ENCODE assay signal across 8 cellular contexts in genomic region chr9:35790385-35791291, GRCh38. TPM values are rescaled to one million over a fixed set of nuclear protein-coding genes. Genes with fewer than 3 reads are reported as not detected.
DNase-seq lines count a peak whose midpoint lies in the region; ATAC-seq, FAIRE-seq and TF ChIP-seq lines count a peak whose summit lies in the region.

No MANE protein-coding gene starts in this region.

- no peak overlapping the region for H3K4me3 Mint-ChIP-seq in activated CD4-positive, alpha-beta T cell treated with anti-CD3 and anti-CD28 coated beads, Interleukin-2, amount 10 ng/mL, durations not matched to agents 7 days and 5 days

- ATAC-seq in HepG2: peak; percentile 94
- no peak for ATAC-seq in GM19023 (IDR thresholded peaks at IDR 0.05; ENCODE audit: unreplicated experiment)

- no peak overlapping the region for H3K27ac Mint-ChIP-seq in activated CD4-positive, alpha-beta T cell treated with anti-CD3 and anti-CD28 coated beads, Interleukin-2, amount 10 ng/mL, durations not matched to agents 7 days and 5 days

- TF ChIP-seq POLR2A in HepG2 (IDR thresholded peaks at IDR 0.05; ENCODE audit: insufficient read depth in 1 of 2, low read depth in 2 of 2, low read length in 2 of 2): no peak

- peak; percentile 93 for FAIRE-seq in HepG2 (lab: Jason Lieb, UNC)

- CTCF ChIA-PET in HEK293T (lab: Yijun Ruan, JAX) (interaction anchor here (0.6 to 1.4 kb wide), 11 partner anchors 10 to 1671 kb away, joined by 3 to 16 read pairs (median 3); partner anchors contain the start of gene SPAG8), HepG2 (lab: Yijun Ruan, JAX; ENCODE audit: low intra/inter-chr PET ratio, low total read pairs) (interaction anchor here (1.3 to 2.4 kb wide), 4 partner anchors 23 to 92 kb away, joined by 7 to 26 read pairs (median 13); no protein-coding TSS in a partner anchor)
- CTCF ChIA-PET in activated CD4-positive, alpha-beta T cell treated with anti-CD3 and anti-CD28 coated beads, Interleukin-2, amount 10 ng/mL, durations not matched to agents 7 days and 5 days (lab: Charles Lee): interaction anchor here (0.5 to 1.9 kb wide), 25 partner anchors 9 to 1787 kb away, joined by 3 to 10 read pairs (median 4); partner anchors contain the start of genes ARHGEF39, GBA2, RGP1 and SPAG8

- POLR2A ChIA-PET in HEK293T (lab: Yijun Ruan, JAX) (interaction anchor here (1.2 kb wide), 1 partner anchor 24 kb away, joined by 8 read pairs; the partner anchor contains the start of gene HINT2), HepG2 (lab: Yijun Ruan, JAX) (interaction anchor here (1.0 kb wide), 1 partner anchor 21 kb away, joined by 3 read pairs; no protein-coding TSS in a partner anchor)
- POLR2A ChIA-PET in activated CD4-positive, alpha-beta T cell treated with anti-CD3 and anti-CD28 coated beads, Interleukin-2, amount 10 ng/mL, durations not matched to agents 7 days and 5 days (lab: Charles Lee): no interaction called here

- BruUV-seq in HepG2 (replicated peaks; lab: Mats Ljungman, UMichigan): no TSS peak

- no peaks in the 10 kb centered on the region for H3K79me2 ChIP-seq in HepG2 (ENCODE audit: insufficient read depth, low read length)

- no peak overlapping the region for H3K4me3 ChIP-seq in BLaER1 treated with 17β-estradiol and CSF1 and Interleukin-3, amounts not matched to agents 10 nM and 100 nM
- H3K4me3 ChIP-seq in dorsolateral prefrontal cortex (peak overlapping the region; percentile 38 to 77 (median 64)), HepG2 (replicated peaks in 1 of 3; ENCODE audit: insufficient read depth in 1 of 3, low read depth in 2 of 3, low read length in 3 of 3) (no peak overlapping the region)

- intact Hi-C loops in dorsolateral prefrontal cortex (cut with DNase I) (loop anchor here (1.0 to 10.0 kb wide), 4 partner anchors 34 to 224 kb away; no protein-coding TSS in a partner anchor), HepG2 (cut with micrococcal nuclease; ENCODE audit: unreplicated experiment) (loop anchor here (2.0 kb wide), 2 partner anchors 36 to 92 kb away; no protein-coding TSS in a partner anchor)

- H3K9ac ChIP-seq in BLaER1 treated with 17β-estradiol and CSF1 and Interleukin-3, amounts not matched to agents 10 nM and 100 nM: peak overlapping the region in 1 of 11 experiments; percentile 4; a peak in 2 of 22 replicates
- H3K9ac ChIP-seq in HepG2 (ENCODE audit: insufficient read depth, low read depth, low read length): no peak overlapping the region

- H3K36me3 ChIP-seq in BLaER1 treated with 17β-estradiol and CSF1 and Interleukin-3, amounts not matched to agents 10 nM and 100 nM: no peaks in the 10 kb centered on the region
- H3K36me3 ChIP-seq in HepG2 (replicated peaks in 1 of 2; ENCODE audit: control insufficient read depth in 1 of 2, insufficient read depth in 2 of 2, low read length in 2 of 2): peaks cover 1 to 9% of the 10 kb centered on the region in 2 experiments; a peak in 4 of 5 replicates

- H4K20me1 ChIP-seq in BLaER1 treated with 17β-estradiol and CSF1 and Interleukin-3, amounts not matched to agents 10 nM and 100 nM: no peaks in the 10 kb centered on the region
- H4K20me1 ChIP-seq in HepG2 (ENCODE audit: insufficient read depth, low read length): no peaks in the 10 kb centered on the region

- peak; percentile 88 for DNase-seq in HEK293T (ENCODE audit: extremely low spot score)
- DNase-seq in NCI-H345 treated with DMSO at 0.1 percent for 48 hours (lab: John Stamatoyannopoulos, UW; ENCODE audit: unreplicated experiment): peak; percentile 61
- peak; percentile 75 for DNase-seq in activated CD4-positive, alpha-beta T cell treated with anti-CD3 and anti-CD28 coated beads, Interleukin-2, amount 10 ng/mL, durations not matched to agents 7 days and 5 days
- DNase-seq in dorsolateral prefrontal cortex: peak in 8 of 10 donors; percentile 60 to 84 (median 68)
- DNase-seq in HepG2 (ENCODE audit: low spot score): peak; percentile 49
- peak; percentile 47 for DNase-seq in stimulated activated CD4-positive, alpha-beta T cell treated with anti-CD3 and anti-CD28 coated beads, Interleukin-4, amount 100 ng/mL, for 1 hour

- H3K9me3 Mint-ChIP-seq in activated CD4-positive, alpha-beta T cell treated with anti-CD3 and anti-CD28 coated beads, Interleukin-2, amount 10 ng/mL, durations not matched to agents 7 days and 5 days: no peaks in the 10 kb centered on the region

- TF ChIP-seq CTCF in dorsolateral prefrontal cortex (IDR thresholded peaks at IDR 0.05 in 54 of 56, conservative IDR thresholded peaks at IDR 0.05 in 2 of 56; ENCODE audit: low read depth in 1 of 56, partially characterized antibody in 56 of 56): peak; percentile 74 to 95 (median 86)
- TF ChIP-seq CTCF in HepG2 (CRISPR knock-in tag; IDR thresholded peaks at IDR 0.05): peak; percentile 94

- H3K27me3 ChIP-seq in BLaER1 treated with 17β-estradiol and CSF1 and Interleukin-3, amounts not matched to agents 10 nM and 100 nM: peaks cover 7 to 22% (median 15%) of the 10 kb centered on the region in 11 experiments; a peak in 20 of 22 replicates
- no peaks in the 10 kb centered on the region for H3K27me3 ChIP-seq in dorsolateral prefrontal cortex
- no peaks in the 10 kb centered on the region for H3K27me3 ChIP-seq in HepG2 (ENCODE audit: control insufficient read depth in 1 of 2, insufficient read depth in 2 of 2, low read length in 2 of 2)

- peak overlapping the region in 9 of 11 experiments; percentile 6 to 33 (median 15); a peak in 11 of 22 replicates for H3K4me2 ChIP-seq in BLaER1 treated with 17β-estradiol and CSF1 and Interleukin-3, amounts not matched to agents 10 nM and 100 nM
- no peak overlapping the region for H3K4me2 ChIP-seq in HepG2 (ENCODE audit: low read depth, low read length)

- peak; percentile 82 for TF ChIP-seq RAD21 in HepG2 (CRISPR knock-in tag; IDR thresholded peaks at IDR 0.05)

- no peaks in the 10 kb centered on the region for H3K36me3 Mint-ChIP-seq in activated CD4-positive, alpha-beta T cell treated with anti-CD3 and anti-CD28 coated beads, Interleukin-2, amount 10 ng/mL, durations not matched to agents 7 days and 5 days (ENCODE audit: low read depth)

- peaks cover 16% of the 10 kb centered on the region for H3K4me1 Mint-ChIP-seq in activated CD4-positive, alpha-beta T cell treated with anti-CD3 and anti-CD28 coated beads, Interleukin-2, amount 10 ng/mL, durations not matched to agents 7 days and 5 days

- no peaks in the 10 kb centered on the region for H3K27me3 Mint-ChIP-seq in activated CD4-positive, alpha-beta T cell treated with anti-CD3 and anti-CD28 coated beads, Interleukin-2, amount 10 ng/mL, durations not matched to agents 7 days and 5 days

- in situ Hi-C loops in HepG2 (cut with HindIII; ENCODE audit: extremely low pct_ligation_motif_present, low pct_unique_long_range_greater_than_20kb): no loop called here

- H2AFZ ChIP-seq in HepG2 (ENCODE audit: low read length): no peak overlapping the region

- TF ChIP-seq EP300 in HepG2 (IDR thresholded peaks at IDR 0.05; ENCODE audit: low read depth in 2 of 2, low read length in 2 of 2): no peak
- TF ChIP-seq EP300 in HepG2 (CRISPR knock-in tag; IDR thresholded peaks at IDR 0.05; ENCODE audit: borderline replicate concordance): no peak

- 76% methylated on average over 37 of the region's 37 CpGs for WGBS in HepG2 (ENCODE audit: low lambda C conversion rate)

- H3K4me1 ChIP-seq in BLaER1 treated with 17β-estradiol and CSF1 and Interleukin-3, amounts not matched to agents 10 nM and 100 nM: peaks cover 6 to 16% (median 13%) of the 10 kb centered on the region in 10 experiments; a peak in 14 of 20 replicates
- no peaks in the 10 kb centered on the region; the same call in 1 of the 2 replicates for H3K4me1 ChIP-seq in HepG2 (ENCODE audit: insufficient read depth, low read length)

- H3K27ac ChIP-seq in BLaER1 treated with 17β-estradiol and CSF1 and Interleukin-3, amounts not matched to agents 10 nM and 100 nM: no peak overlapping the region
- H3K27ac ChIP-seq in dorsolateral prefrontal cortex (peak overlapping the region in 53 of 59 donors; percentile 2 to 84 (median 66)), HepG2 (ENCODE audit: extremely low read length, insufficient read depth, low read length) (no peak overlapping the region)

- no peaks in the 10 kb centered on the region for H3K9me3 ChIP-seq in BLaER1 treated with 17β-estradiol and CSF1 and Interleukin-3, amounts not matched to agents 10 nM and 100 nM (replicated peaks in 1 of 11)
- no peaks in the 10 kb centered on the region for H3K9me3 ChIP-seq in HepG2 (ENCODE audit: low read length)

RNA-seq across cellular contexts. Expression of gene NPR2, which starts 0.8 kb away (rescaled TPM):
- total RNA-seq in activated CD4-positive, alpha-beta T cell treated with anti-CD3 and anti-CD28 coated beads, Interleukin-2, amount 10 ng/mL, durations not matched to agents 7 days and 5 days: 10 to 100 TPM in 1 of 2 experiments, 1 to 10 TPM in 1; 8.7 to 11.7 TPM
- total RNA-seq in dorsolateral prefrontal cortex (10 to 100 TPM; 14.2 to 44.6 (median 25.2) TPM), HepG2 (2016; rRNA removed; fragmentation: Illumina TruSeq; extraction: Trizol) (4.6 and 7.4 TPM in 2 replicates)
- total RNA-seq in HepG2 (2016; cell fraction: cytosol; rRNA removed; fragmentation: Illumina TruSeq; extraction: Trizol; ENCODE audit: low read depth): 1.2 and 2.7 TPM in 2 replicates
- 4.1 and 6.5 TPM in 2 replicates for total RNA-seq in HepG2 (2016; cell fraction: insoluble cytoplasmic fraction; rRNA removed; fragmentation: Illumina TruSeq; extraction: Trizol)
- total RNA-seq in HepG2 (2016; cell fraction: membrane; rRNA removed; fragmentation: Illumina TruSeq; extraction: Trizol): 2.4 and 3.2 TPM in 2 replicates
- total RNA-seq in HepG2 (2016; cell fraction: nucleus; rRNA removed; fragmentation: Illumina TruSeq; extraction: Trizol): 10.2 and 12.0 TPM in 2 replicates
- polyA plus RNA-seq in HepG2 (2011; rRNA removed): 9.3 and 9.4 TPM in 2 replicates
- polyA plus RNA-seq in HepG2 (2011; cell fraction: cytosol; rRNA removed): 3.5 and 4.3 TPM in 2 replicates
- 56.9 and 72.9 TPM in 2 replicates for polyA plus RNA-seq in HepG2 (2011; cell fraction: nucleus; rRNA removed)
- 4.7 TPM in 2 replicates for polyA plus RNA-seq in HepG2 (2012)
- 2.1 and 2.4 TPM in 2 replicates for polyA plus RNA-seq in HepG2 (2016; cell fraction: cytosol; fragmentation: Illumina TruSeq; extraction: Trizol; ENCODE audit: low read depth)
- polyA plus RNA-seq in HepG2 (2016; cell fraction: insoluble cytoplasmic fraction; fragmentation: Illumina TruSeq; extraction: Trizol; ENCODE audit: low read depth): 4.7 and 6.3 TPM in 2 replicates
- 2.6 and 3.1 TPM in 2 replicates for polyA plus RNA-seq in HepG2 (2016; cell fraction: membrane; fragmentation: Illumina TruSeq; extraction: Trizol; ENCODE audit: low read depth)
- polyA plus RNA-seq in HepG2 (2016; cell fraction: nucleus; fragmentation: Illumina TruSeq; extraction: Trizol; ENCODE audit: insufficient read depth, low read depth): 21.5 and 24.6 TPM in 2 replicates
- polyA minus RNA-seq in HepG2 (2011; rRNA and poly(A)+ RNA removed; ENCODE audit: low replicate concordance): 3.1 and 10.0 TPM in 2 replicates
- polyA minus RNA-seq in HepG2 (2011; cell fraction: cytosol; rRNA and poly(A)+ RNA removed): 0.62 and 1.4 TPM in 2 replicates
- 7.6 and 7.8 TPM in 2 replicates for polyA minus RNA-seq in HepG2 (2011; cell fraction: nucleus; rRNA and poly(A)+ RNA removed)

RNA-seq across cellular contexts. Expression of gene SPAG8, which starts 21.4 kb away (rescaled TPM):
- 1 to 10 TPM; 1.8 to 2.5 TPM for total RNA-seq in activated CD4-positive, alpha-beta T cell treated with anti-CD3 and anti-CD28 coated beads, Interleukin-2, amount 10 ng/mL, durations not matched to agents 7 days and 5 days
- total RNA-seq in dorsolateral prefrontal cortex: 10 to 100 TPM in 42 of 120 experiments, 1 to 10 TPM in 78; 2.9 to 19.2 (median 9.0) TPM
- 0.27 TPM in 1 of 2 replicates, not detected in the other for total RNA-seq in HepG2 (2016; rRNA removed; fragmentation: Illumina TruSeq; extraction: Trizol)
- total RNA-seq in HepG2 (2016; cell fraction: cytosol; rRNA removed; fragmentation: Illumina TruSeq; extraction: Trizol; ENCODE audit: low read depth): 0.18 TPM in 1 of 2 replicates, not detected in the other
- 0.16 and 0.37 TPM in 2 replicates for total RNA-seq in HepG2 (2016; cell fraction: insoluble cytoplasmic fraction; rRNA removed; fragmentation: Illumina TruSeq; extraction: Trizol)
- 0.10 and 0.22 TPM in 2 replicates for total RNA-seq in HepG2 (2016; cell fraction: membrane; rRNA removed; fragmentation: Illumina TruSeq; extraction: Trizol)
- 1.1 and 1.2 TPM in 2 replicates for total RNA-seq in HepG2 (2016; cell fraction: nucleus; rRNA removed; fragmentation: Illumina TruSeq; extraction: Trizol)
- polyA plus RNA-seq in HepG2 (2011; rRNA removed): 0.18 and 0.22 TPM in 2 replicates
- polyA plus RNA-seq in HepG2 (2011; cell fraction: cytosol; rRNA removed): 0.20 TPM in 1 of 2 replicates, not detected in the other
- 1.5 and 2.4 TPM in 2 replicates for polyA plus RNA-seq in HepG2 (2011; cell fraction: nucleus; rRNA removed)
- 0.21 and 0.68 TPM in 2 replicates for polyA plus RNA-seq in HepG2 (2012)
- not detected in 2 replicates for polyA plus RNA-seq in HepG2 (2016; cell fraction: cytosol; fragmentation: Illumina TruSeq; extraction: Trizol; ENCODE audit: low read depth)
- polyA plus RNA-seq in HepG2 (2016; cell fraction: insoluble cytoplasmic fraction; fragmentation: Illumina TruSeq; extraction: Trizol; ENCODE audit: low read depth): not detected in 2 replicates
- polyA plus RNA-seq in HepG2 (2016; cell fraction: membrane; fragmentation: Illumina TruSeq; extraction: Trizol; ENCODE audit: low read depth): 0.10 TPM in 1 of 2 replicates, not detected in the other
- 0.81 and 1.0 TPM in 2 replicates for polyA plus RNA-seq in HepG2 (2016; cell fraction: nucleus; fragmentation: Illumina TruSeq; extraction: Trizol; ENCODE audit: insufficient read depth, low read depth)
- polyA minus RNA-seq in HepG2 (2011; rRNA and poly(A)+ RNA removed; ENCODE audit: low replicate concordance): 0.32 and 0.37 TPM in 2 replicates
- polyA minus RNA-seq in HepG2 (2011; cell fraction: cytosol; rRNA and poly(A)+ RNA removed): not detected in 2 replicates
- polyA minus RNA-seq in HepG2 (2011; cell fraction: nucleus; rRNA and poly(A)+ RNA removed): 1.5 and 2.4 TPM in 2 replicates

RNA-seq across cellular contexts. Expression of gene HINT2, which starts 24.2 kb away (rescaled TPM):
- total RNA-seq in activated CD4-positive, alpha-beta T cell treated with anti-CD3 and anti-CD28 coated beads, Interleukin-2, amount 10 ng/mL, durations not matched to agents 7 days and 5 days: 10 to 100 TPM; 56.5 to 69.9 TPM
- 10 to 100 TPM; 16.1 to 49.1 (median 32.2) TPM for total RNA-seq in dorsolateral prefrontal cortex
- total RNA-seq in HepG2 (2016; rRNA removed; fragmentation: Illumina TruSeq; extraction: Trizol): 51.4 and 56.2 TPM in 2 replicates
- total RNA-seq in HepG2 (2016; cell fraction: cytosol; rRNA removed; fragmentation: Illumina TruSeq; extraction: Trizol; ENCODE audit: low read depth): 34.3 and 49.7 TPM in 2 replicates
- total RNA-seq in HepG2 (2016; cell fraction: insoluble cytoplasmic fraction; rRNA removed; fragmentation: Illumina TruSeq; extraction: Trizol): 51.7 and 55.6 TPM in 2 replicates
- total RNA-seq in HepG2 (2016; cell fraction: membrane; rRNA removed; fragmentation: Illumina TruSeq; extraction: Trizol): 40.2 and 44.8 TPM in 2 replicates
- 24.8 and 29.5 TPM in 2 replicates for total RNA-seq in HepG2 (2016; cell fraction: nucleus; rRNA removed; fragmentation: Illumina TruSeq; extraction: Trizol)
- polyA plus RNA-seq in HepG2 (2011; rRNA removed): 37.9 and 41.5 TPM in 2 replicates
- polyA plus RNA-seq in HepG2 (2011; cell fraction: cytosol; rRNA removed): 37.0 and 40.4 TPM in 2 replicates
- polyA plus RNA-seq in HepG2 (2011; cell fraction: nucleus; rRNA removed): 33.1 and 38.4 TPM in 2 replicates
- 39.7 and 44.2 TPM in 2 replicates for polyA plus RNA-seq in HepG2 (2012)
- polyA plus RNA-seq in HepG2 (2016; cell fraction: cytosol; fragmentation: Illumina TruSeq; extraction: Trizol; ENCODE audit: low read depth): 37.5 and 48.1 TPM in 2 replicates
- polyA plus RNA-seq in HepG2 (2016; cell fraction: insoluble cytoplasmic fraction; fragmentation: Illumina TruSeq; extraction: Trizol; ENCODE audit: low read depth): 53.1 and 56.8 TPM in 2 replicates
- 35.4 and 38.9 TPM in 2 replicates for polyA plus RNA-seq in HepG2 (2016; cell fraction: membrane; fragmentation: Illumina TruSeq; extraction: Trizol; ENCODE audit: low read depth)
- 39.8 and 44.2 TPM in 2 replicates for polyA plus RNA-seq in HepG2 (2016; cell fraction: nucleus; fragmentation: Illumina TruSeq; extraction: Trizol; ENCODE audit: insufficient read depth, low read depth)
- 10.5 and 17.0 TPM in 2 replicates for polyA minus RNA-seq in HepG2 (2011; rRNA and poly(A)+ RNA removed; ENCODE audit: low replicate concordance)
- 6.2 TPM in 2 replicates for polyA minus RNA-seq in HepG2 (2011; cell fraction: cytosol; rRNA and poly(A)+ RNA removed)
- 9.4 and 13.8 TPM in 2 replicates for polyA minus RNA-seq in HepG2 (2011; cell fraction: nucleus; rRNA and poly(A)+ RNA removed)

RNA-seq across cellular contexts. Expression of gene MSMP, which starts 36.6 kb away (rescaled TPM):
- not detected for total RNA-seq in activated CD4-positive, alpha-beta T cell treated with anti-CD3 and anti-CD28 coated beads, Interleukin-2, amount 10 ng/mL, durations not matched to agents 7 days and 5 days
- total RNA-seq in dorsolateral prefrontal cortex (1 to 10 TPM in 17 of 120 experiments, under 1 TPM in 5, not detected in 98; 0.68 to 8.6 (median 1.2) TPM), HepG2 (2016; rRNA removed; fragmentation: Illumina TruSeq; extraction: Trizol) (0.24 and 0.49 TPM in 2 replicates)
- total RNA-seq in HepG2 (2016; cell fraction: cytosol; rRNA removed; fragmentation: Illumina TruSeq; extraction: Trizol; ENCODE audit: low read depth): not detected in 2 replicates
- total RNA-seq in HepG2 (2016; cell fraction: insoluble cytoplasmic fraction; rRNA removed; fragmentation: Illumina TruSeq; extraction: Trizol): not detected in 2 replicates
- 0.71 TPM in 1 of 2 replicates, not detected in the other for total RNA-seq in HepG2 (2016; cell fraction: membrane; rRNA removed; fragmentation: Illumina TruSeq; extraction: Trizol)
- total RNA-seq in HepG2 (2016; cell fraction: nucleus; rRNA removed; fragmentation: Illumina TruSeq; extraction: Trizol): not detected in 2 replicates
- polyA plus RNA-seq in HepG2 (2011; rRNA removed): 0.34 and 0.46 TPM in 2 replicates
- polyA plus RNA-seq in HepG2 (2011; cell fraction: cytosol; rRNA removed): 0.32 and 0.45 TPM in 2 replicates
- 0.42 TPM in 1 of 2 replicates, not detected in the other for polyA plus RNA-seq in HepG2 (2011; cell fraction: nucleus; rRNA removed)
- 0.76 TPM in 1 of 2 replicates, not detected in the other for polyA plus RNA-seq in HepG2 (2012)
- polyA plus RNA-seq in HepG2 (2016; cell fraction: cytosol; fragmentation: Illumina TruSeq; extraction: Trizol; ENCODE audit: low read depth): 0.66 and 1.2 TPM in 2 replicates
- polyA plus RNA-seq in HepG2 (2016; cell fraction: insoluble cytoplasmic fraction; fragmentation: Illumina TruSeq; extraction: Trizol; ENCODE audit: low read depth): 0.62 TPM in 1 of 2 replicates, not detected in the other
- polyA plus RNA-seq in HepG2 (2016; cell fraction: membrane; fragmentation: Illumina TruSeq; extraction: Trizol; ENCODE audit: low read depth): 0.55 and 2.2 TPM in 2 replicates
- not detected in 2 replicates for polyA plus RNA-seq in HepG2 (2016; cell fraction: nucleus; fragmentation: Illumina TruSeq; extraction: Trizol; ENCODE audit: insufficient read depth, low read depth)
- 0.62 TPM in 1 of 2 replicates, not detected in the other for polyA minus RNA-seq in HepG2 (2011; rRNA and poly(A)+ RNA removed; ENCODE audit: low replicate concordance)
- polyA minus RNA-seq in HepG2 (2011; cell fraction: cytosol; rRNA and poly(A)+ RNA removed): not detected in 2 replicates
- not detected in 2 replicates for polyA minus RNA-seq in HepG2 (2011; cell fraction: nucleus; rRNA and poly(A)+ RNA removed)

RNA-seq across cellular contexts. Expression of gene FAM221B, which starts 37.9 kb away (rescaled TPM):
- not detected for total RNA-seq in activated CD4-positive, alpha-beta T cell treated with anti-CD3 and anti-CD28 coated beads, Interleukin-2, amount 10 ng/mL, durations not matched to agents 7 days and 5 days
- under 1 TPM in 2 of 120 experiments, not detected in 118; 0.26 to 0.75 TPM for total RNA-seq in dorsolateral prefrontal cortex
- total RNA-seq in HepG2 (2016; rRNA removed; fragmentation: Illumina TruSeq; extraction: Trizol): not detected in 2 replicates
- not detected in 2 replicates for total RNA-seq in HepG2 (2016; cell fraction: cytosol; rRNA removed; fragmentation: Illumina TruSeq; extraction: Trizol; ENCODE audit: low read depth)
- total RNA-seq in HepG2 (2016; cell fraction: insoluble cytoplasmic fraction; rRNA removed; fragmentation: Illumina TruSeq; extraction: Trizol): not detected in 2 replicates
- not detected in 2 replicates for total RNA-seq in HepG2 (2016; cell fraction: membrane; rRNA removed; fragmentation: Illumina TruSeq; extraction: Trizol)
- total RNA-seq in HepG2 (2016; cell fraction: nucleus; rRNA removed; fragmentation: Illumina TruSeq; extraction: Trizol): not detected in 2 replicates
- polyA plus RNA-seq in HepG2 (2011; rRNA removed): not detected in 2 replicates
- not detected in 2 replicates for polyA plus RNA-seq in HepG2 (2011; cell fraction: cytosol; rRNA removed)
- polyA plus RNA-seq in HepG2 (2011; cell fraction: nucleus; rRNA removed): not detected in 2 replicates
- 0.11 and 0.15 TPM in 2 replicates for polyA plus RNA-seq in HepG2 (2012)
- not detected in 2 replicates for polyA plus RNA-seq in HepG2 (2016; cell fraction: cytosol; fragmentation: Illumina TruSeq; extraction: Trizol; ENCODE audit: low read depth)
- polyA plus RNA-seq in HepG2 (2016; cell fraction: insoluble cytoplasmic fraction; fragmentation: Illumina TruSeq; extraction: Trizol; ENCODE audit: low read depth): not detected in 2 replicates
- not detected in 2 replicates for polyA plus RNA-seq in HepG2 (2016; cell fraction: membrane; fragmentation: Illumina TruSeq; extraction: Trizol; ENCODE audit: low read depth)
- not detected in 2 replicates for polyA plus RNA-seq in HepG2 (2016; cell fraction: nucleus; fragmentation: Illumina TruSeq; extraction: Trizol; ENCODE audit: insufficient read depth, low read depth)
- not detected in 2 replicates for polyA minus RNA-seq in HepG2 (2011; rRNA and poly(A)+ RNA removed; ENCODE audit: low replicate concordance)
- polyA minus RNA-seq in HepG2 (2011; cell fraction: cytosol; rRNA and poly(A)+ RNA removed): not detected in 2 replicates
- not detected in 2 replicates for polyA minus RNA-seq in HepG2 (2011; cell fraction: nucleus; rRNA and poly(A)+ RNA removed)

Comparison
In these comparisons a context has a peak if more than half of its experiments do, and no peak if none do; other contexts are left out.
1. H3K27ac ChIP-seq: peak in dorsolateral prefrontal cortex (53 of 59); none in BLaER1 treated with 17β-estradiol and CSF1 and Interleukin-3, amounts not matched to agents 10 nM and 100 nM (0 of 11) and HepG2 (single experiment).
2. H3K4me3 ChIP-seq: peak in dorsolateral prefrontal cortex (59 of 59); none in BLaER1 treated with 17β-estradiol and CSF1 and Interleukin-3, amounts not matched to agents 10 nM and 100 nM (0 of 10) and HepG2 (0 of 3).
3. Peak in every context shown above with its lines, with median percentiles within 50 percentile points of each other: DNase-seq.